8 cellular contexts compared by ENCODE assay signal in the genomic region with DNA sequence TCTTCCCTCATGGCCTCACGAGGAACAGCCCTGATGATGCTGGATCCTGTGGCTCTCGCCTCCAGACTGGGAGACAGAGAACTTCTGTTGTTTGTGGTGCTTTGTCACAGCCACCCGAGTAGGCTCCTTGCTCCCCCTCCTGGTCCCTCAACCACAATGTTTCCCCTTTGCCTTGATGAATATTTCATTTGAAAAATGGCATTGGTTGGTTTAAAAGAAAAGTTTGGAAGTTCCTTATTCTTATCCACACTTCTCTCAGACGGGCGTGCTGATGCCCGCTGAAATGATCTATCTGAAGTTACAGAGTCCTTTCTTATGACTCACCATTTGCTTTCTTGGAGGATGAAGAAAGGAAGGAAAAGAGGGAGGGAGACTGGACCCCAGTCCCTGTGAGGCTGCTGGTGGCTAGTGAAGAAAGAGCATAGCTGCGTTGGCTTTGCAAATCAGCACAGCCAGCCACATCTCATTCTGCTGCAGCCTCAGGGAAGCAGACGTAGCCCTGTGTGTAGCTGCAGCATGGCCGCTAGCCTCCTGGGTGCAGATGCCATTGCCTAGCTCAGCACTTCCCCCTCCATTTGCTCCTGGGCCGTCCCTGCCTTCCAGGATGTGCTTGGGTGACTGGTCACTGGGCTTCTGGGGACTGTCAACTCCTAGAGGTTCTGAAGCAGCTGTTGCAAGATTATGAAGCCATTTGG.
DNase-seq lines count a peak whose midpoint lies in the region; ATAC-seq and TF ChIP-seq lines count a peak whose summit lies in the region.

No MANE protein-coding gene starts in this region.

- in situ Hi-C loops in Panc1 (cut with HindIII; ENCODE audit: low pct_unique_long_range_greater_than_20kb, low sequenced_read_pairs): no loop called here

- DNase-seq in Right ventricle myocardium inferior (ENCODE audit: missing footprints) (no peak), cardiac septum (ENCODE audit: low spot score) (no peak), Panc1 (ENCODE audit: low read depth, low spot score) (no peak), heart left ventricle (peak in 2 of 5 donors; percentile 37 to 40), sigmoid colon (no peak), NCI-H1048 (lab: John Stamatoyannopoulos, UW) (no peak)
- peak; percentile 72 for DNase-seq in activated naive CD4-positive, alpha-beta T cell treated with anti-CD3 and anti-CD28 coated beads for 36 hours

- ATAC-seq in Right ventricle myocardium inferior (peak; percentile 74), Panc1 (peak; percentile 60; the same call in 1 of the 2 replicates), heart left ventricle (peak in 3 of 4 donors; percentile 72 to 84 (median 77)), HG02840 (IDR thresholded peaks at IDR 0.05; ENCODE audit: low FRiP score, unreplicated experiment) (no peak)

- H3K36me3 ChIP-seq in Panc1 (ENCODE audit: control insufficient read depth, insufficient read depth, low read length) (no peaks in the 10 kb centered on the region), heart left ventricle (no peaks in the 10 kb centered on the region), sigmoid colon (no peaks in the 10 kb centered on the region)

- BruUV-seq in Panc1 (replicated peaks; lab: Mats Ljungman, UMichigan): no TSS peak

- POLR2A ChIA-PET in Panc1 (lab: Charles Lee): no interaction called here

- TF ChIP-seq EP300 in sigmoid colon (IDR thresholded peaks at IDR 0.05): no peak

- H3K4me3 ChIP-seq in Panc1 (ENCODE audit: low read depth in 2 of 2, low read length in 2 of 2): no peak overlapping the region
- H3K4me3 ChIP-seq in heart left ventricle: peak overlapping the region in 1 of 12 donors; percentile 18
- no peak overlapping the region for H3K4me3 ChIP-seq in sigmoid colon

- H3K27me3 Mint-ChIP-seq in activated naive CD4-positive, alpha-beta T cell treated with anti-CD3 and anti-CD28 coated beads for 36 hours (ENCODE audit: low read depth): no peaks in the 10 kb centered on the region

- TF ChIP-seq POLR2A in heart left ventricle (IDR thresholded peaks at IDR 0.05) (no peak), sigmoid colon (IDR thresholded peaks at IDR 0.05) (no peak)

- H3K9me3 ChIP-seq in Panc1 (ENCODE audit: control insufficient read depth, insufficient read depth, low read depth, low read length): no peaks in the 10 kb centered on the region
- H3K9me3 ChIP-seq in heart left ventricle: no peaks in the 10 kb centered on the region
- no peaks in the 10 kb centered on the region for H3K9me3 ChIP-seq in sigmoid colon

- intact Hi-C loops in Right ventricle myocardium inferior (cut with DNase I) (loop anchor here (10.0 kb wide), 2 partner anchors 153 to 337 kb away; no protein-coding TSS in a partner anchor), cardiac septum (cut with DNase I) (no loop called here), Panc1 (cut with micrococcal nuclease; ENCODE audit: unreplicated experiment) (no loop called here), heart left ventricle (cut with DNase I) (loop anchor here in 5 of 10 donors (5.0 to 10.0 kb wide), 3 partner anchors 153 to 334 kb away; no protein-coding TSS in a partner anchor), sigmoid colon (cut with DNase I) (no loop called here)
- intact Hi-C loops in activated naive CD4-positive, alpha-beta T cell treated with anti-CD3 and anti-CD28 coated beads for 36 hours (cut with micrococcal nuclease): loop anchor here (1.0 to 5.0 kb wide), 3 partner anchors 156 to 335 kb away; no protein-coding TSS in a partner anchor

- peaks cover 8% of the 10 kb centered on the region for H3K4me1 Mint-ChIP-seq in activated naive CD4-positive, alpha-beta T cell treated with anti-CD3 and anti-CD28 coated beads for 36 hours (ENCODE audit: low read depth)

- H3K27ac ChIP-seq in Panc1 (ENCODE audit: low read length) (no peak overlapping the region), heart left ventricle (peak overlapping the region in 2 of 12 donors; percentile 19 to 90), sigmoid colon (peak overlapping the region in 2 of 4 donors; percentile 39 to 47)

- CTCF ChIA-PET in Panc1 (lab: Charles Lee): no interaction called here
- CTCF ChIA-PET in activated naive CD4-positive, alpha-beta T cell treated with anti-CD3 and anti-CD28 coated beads for 36 hours (lab: Charles Lee): interaction anchor here (0.6 to 1.1 kb wide), 3 partner anchors 83 to 1272 kb away, joined by 3 to 4 read pairs (median 3); no protein-coding TSS in a partner anchor

- H3K36me3 Mint-ChIP-seq in activated naive CD4-positive, alpha-beta T cell treated with anti-CD3 and anti-CD28 coated beads for 36 hours (ENCODE audit: low read depth): no peaks in the 10 kb centered on the region

- H3K4me1 ChIP-seq in Panc1 (ENCODE audit: control insufficient read depth, insufficient read depth, low read length) (no peaks in the 10 kb centered on the region), heart left ventricle (peaks cover 0 to 35% (median 0%) of the 10 kb centered on the region in 12 donors), sigmoid colon (peaks cover 0 to 5% (median 2%) of the 10 kb centered on the region in 4 donors)

- H3K27me3 ChIP-seq in Panc1 (ENCODE audit: control insufficient read depth, insufficient read depth, low read length) (no peaks in the 10 kb centered on the region; the same call in 1 of the 2 replicates), heart left ventricle (no peaks in the 10 kb centered on the region), sigmoid colon (no peaks in the 10 kb centered on the region)

- no peak overlapping the region for H3K4me3 Mint-ChIP-seq in activated naive CD4-positive, alpha-beta T cell treated with anti-CD3 and anti-CD28 coated beads for 36 hours

- WGBS in heart left ventricle, 4 donors: 39 to 51% (median 48%) methylated on average over 10 of the region's 10 CpGs
- 43 to 56% methylated on average over 10 of the region's 10 CpGs for WGBS in sigmoid colon, 2 donors

- H3K9me3 Mint-ChIP-seq in activated naive CD4-positive, alpha-beta T cell treated with anti-CD3 and anti-CD28 coated beads for 36 hours: peaks cover 4% of the 10 kb centered on the region

- H3K27ac Mint-ChIP-seq in activated naive CD4-positive, alpha-beta T cell treated with anti-CD3 and anti-CD28 coated beads for 36 hours: no peak overlapping the region

- TF ChIP-seq CTCF in Panc1 (IDR thresholded peaks at IDR 0.05) (peak; percentile 38), heart left ventricle (IDR thresholded peaks at IDR 0.05) (peak; percentile 22 to 60 (median 43)), sigmoid colon (IDR thresholded peaks at IDR 0.05) (peak in 3 of 4 experiments; percentile 4 to 15 (median 13))

Comparison
In these comparisons a context has a peak if more than half of its experiments do, and no peak if none do; other contexts are left out.
1. intact Hi-C loops: an anchor here in Right ventricle myocardium inferior (10.0 kb wide) and activated naive CD4-positive, alpha-beta T cell treated with anti-CD3 and anti-CD28 coated beads for 36 hours (1.0 to 5.0 kb wide); none called in cardiac septum, Panc1 and sigmoid colon.